Comparison of ENCODE assay signal across 8 cellular contexts in the genomic region with DNA sequence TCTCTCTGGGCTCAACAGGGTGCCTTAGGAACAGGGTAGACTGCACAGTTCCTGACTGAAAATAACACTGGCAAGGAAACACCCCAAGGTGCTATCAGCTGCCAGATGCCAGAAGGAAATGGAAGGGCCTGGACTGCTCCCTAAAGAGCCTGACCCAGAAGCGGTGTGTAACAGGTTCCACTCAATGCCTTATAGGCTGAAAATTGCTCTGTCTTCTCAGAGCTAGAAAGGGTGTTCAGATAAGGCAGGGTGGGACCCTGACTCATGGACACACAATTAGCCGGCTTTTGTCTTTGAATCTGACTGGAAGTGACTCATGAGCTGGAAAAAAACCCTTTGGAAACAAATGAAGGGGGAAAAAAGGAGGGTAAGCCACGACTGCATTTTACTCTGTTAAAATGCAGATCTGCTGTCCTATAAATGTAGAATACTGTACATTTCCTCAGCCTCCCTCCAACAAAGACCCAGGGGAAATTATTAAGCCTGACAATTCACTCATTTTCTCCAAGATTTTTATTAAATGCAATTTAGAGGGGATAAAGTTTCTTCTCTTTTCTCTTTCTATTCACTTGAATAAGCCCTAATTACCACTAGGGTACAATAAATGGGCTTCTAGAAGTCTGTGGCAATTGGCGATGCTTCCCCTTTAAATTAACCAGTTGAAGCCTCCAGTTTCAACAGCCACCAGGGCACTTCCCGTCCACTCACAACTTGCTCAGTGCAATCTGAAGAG.
DNase-seq lines count a peak whose midpoint lies in the region; ATAC-seq, FAIRE-seq and TF ChIP-seq lines count a peak whose summit lies in the region.

No MANE protein-coding gene starts in this region.

- dilution Hi-C loops in keratinocyte (cut with MboI; ENCODE audit: extremely low pct_ligation_motif_present, low sequenced_read_pairs) = no loop called here

- peaks cover 53% of the 10 kb centered on the region for H3F3A ChIP-seq in PC-9 (ENCODE audit: insufficient read depth, low read depth)

- no TSS peak for BruUV-seq in PC-9 (replicated peaks; lab: Mats Ljungman, UMichigan)

- H3K4me1 ChIP-seq in PC-9 (replicated peaks; ENCODE audit: insufficient read depth) (peaks cover 66% of the 10 kb centered on the region), body of pancreas (peaks cover 43% of the 10 kb centered on the region), keratinocyte (ENCODE audit: control insufficient read depth, extremely low read depth, insufficient read depth, low read length) (peaks cover 50% of the 10 kb centered on the region)

- H4K20me1 ChIP-seq in PC-9 (ENCODE audit: insufficient read depth) (no peaks in the 10 kb centered on the region), keratinocyte (ENCODE audit: control insufficient read depth, extremely low read depth, insufficient read depth, low read length) (no peaks in the 10 kb centered on the region)

- H3K79me2 ChIP-seq in PC-9 (ENCODE audit: low read depth) (no peaks in the 10 kb centered on the region), keratinocyte (ENCODE audit: control insufficient read depth, insufficient read depth, low read length) (no peaks in the 10 kb centered on the region)

- CTCF ChIA-PET in HEK293T (lab: Yijun Ruan, JAX) (no interaction called here), PC-9 (lab: Charles Lee) (interaction anchor here (0.6 to 1.4 kb wide), 5 partner anchors 11 to 159 kb away, joined by 3 to 5 read pairs (median 3); no protein-coding TSS in a partner anchor)

- intact Hi-C loops in PC-9 (cut with micrococcal nuclease; ENCODE audit: unreplicated experiment) (loop anchor here (1.0 to 10.0 kb wide), 5 partner anchors 12 to 815 kb away; no protein-coding TSS in a partner anchor), body of pancreas (cut with DNase I) (loop anchor here (10.0 kb wide), 1 partner anchor 313 kb away; no protein-coding TSS in a partner anchor)

- FAIRE-seq in keratinocyte (lab: Jason Lieb, UNC) = peak; percentile 79

- H3K9me1 ChIP-seq in keratinocyte (ENCODE audit: control insufficient read depth, extremely low read depth, insufficient read depth, low read length) = no peaks in the 10 kb centered on the region

- H3K27me3 ChIP-seq in PC-9 (ENCODE audit: insufficient read depth, low read depth) = no peaks in the 10 kb centered on the region
- no peaks in the 10 kb centered on the region for H3K27me3 ChIP-seq in body of pancreas
- no peaks in the 10 kb centered on the region for H3K27me3 ChIP-seq in keratinocyte (ENCODE audit: control insufficient read depth, extremely low read depth, insufficient read depth, low read length)

- 22 to 23% methylated on average over 5 of the region's 5 CpGs for WGBS in body of pancreas, 2 donors

- no peak for TF ChIP-seq POLR2A in body of pancreas (IDR thresholded peaks at IDR 0.05)

- H3K4me3 ChIP-seq in PC-9 (peak overlapping the region; percentile 49), body of pancreas (no peak overlapping the region), keratinocyte (ENCODE audit: control insufficient read depth in 2 of 3, extremely low read depth in 1 of 3, insufficient read depth in 2 of 3, low read depth in 1 of 3, low read length in 3 of 3) (peak overlapping the region in 2 of 3 experiments; percentile 49 to 58)

- H3K9me3 ChIP-seq in PC-9 (ENCODE audit: insufficient read depth, low read depth) = no peaks in the 10 kb centered on the region
- H3K9me3 ChIP-seq in body of pancreas = no peaks in the 10 kb centered on the region
- no peaks in the 10 kb centered on the region for H3K9me3 ChIP-seq in keratinocyte (ENCODE audit: control insufficient read depth, low read depth, low read length)

- POLR2A ChIA-PET in HEK293T (lab: Yijun Ruan, JAX) = interaction anchor here (3.7 kb wide), 1 partner anchor 159 kb away, joined by 23 read pairs; a partner anchor contains a TSS
- POLR2A ChIA-PET in PC-9 (lab: Charles Lee; ENCODE audit: unreplicated experiment) = interaction anchor here (0.5 to 2.2 kb wide), 8 partner anchors 63 to 1030 kb away, joined by 3 to 17 read pairs (median 4); a partner anchor contains a TSS

- peak overlapping the region; percentile 79 for H3K9ac ChIP-seq in keratinocyte (ENCODE audit: control insufficient read depth, extremely low read depth, insufficient read depth, low read length)

- no peaks in the 10 kb centered on the region for H3K36me3 ChIP-seq in PC-9 (ENCODE audit: low read depth)
- H3K36me3 ChIP-seq in body of pancreas (replicated peaks in 1 of 2; ENCODE audit: insufficient read depth in 1 of 2, low read depth in 2 of 2) = no peaks in the 10 kb centered on the region
- H3K36me3 ChIP-seq in keratinocyte (ENCODE audit: control insufficient read depth in 2 of 2, extremely low read depth in 1 of 2, insufficient read depth in 2 of 2, low read length in 2 of 2) = no peaks in the 10 kb centered on the region

- DNase-seq in CD1c-positive myeloid dendritic cell (ENCODE audit: extremely low spot score) (peak; percentile 67), HEK293T (ENCODE audit: extremely low spot score) (peak; percentile 32), PC-9 (peak; percentile 82 to 99), body of pancreas (peak in 3 of 4 donors; percentile 32 to 61 (median 58)), keratinocyte (ENCODE audit: low read depth, low spot score) (peak; percentile 90), hepatic stellate cell (ENCODE audit: low spot score) (no peak)
- no peak for DNase-seq in stimulated activated naive CD8-positive, alpha-beta T cell treated with anti-CD3 and anti-CD28 coated beads, Interleukin-15, Interleukin-2, amounts not matched to agents 100 U/mL and 50 U/mL, for 24 hours

- H3K9me2 ChIP-seq in PC-9 (ENCODE audit: insufficient read depth) = no peaks in the 10 kb centered on the region

- peak overlapping the region; percentile 96 for H3K27ac ChIP-seq in PC-9
- peak overlapping the region; percentile 82 to 94 (median 92) for H3K27ac ChIP-seq in body of pancreas
- peak overlapping the region; percentile 95 for H3K27ac ChIP-seq in keratinocyte (ENCODE audit: control insufficient read depth, insufficient read depth, low read length)

- H3K4me2 ChIP-seq in PC-9 (peak overlapping the region; percentile 80), keratinocyte (ENCODE audit: control insufficient read depth, extremely low read depth, insufficient read depth, low read depth, low read length) (peak overlapping the region; percentile 64)

- ATAC-seq in body of pancreas (no peak), HG03175 (IDR thresholded peaks at IDR 0.05; ENCODE audit: unreplicated experiment) (no peak)
- peak; percentile 62 for ATAC-seq in stimulated activated naive CD8-positive, alpha-beta T cell treated with anti-CD3 and anti-CD28 coated beads, Interleukin-15, Interleukin-2, amounts not matched to agents 100 U/mL and 50 U/mL, for 24 hours

- H2AFZ ChIP-seq in PC-9 (peak overlapping the region; percentile 14; the same call in 1 of the 2 replicates), keratinocyte (ENCODE audit: control insufficient read depth, low read length) (peak overlapping the region; percentile 30)

- TF ChIP-seq CTCF in PC-9 (conservative IDR thresholded peaks at IDR 0.05) = no peak; the same call in 1 of the 2 replicates
- TF ChIP-seq CTCF in body of pancreas (IDR thresholded peaks at IDR 0.05) = no peak
- TF ChIP-seq CTCF in keratinocyte (optimal IDR thresholded peaks at IDR 0.05 in 1 of 3, IDR thresholded peaks at IDR 0.05 in 1 of 3, conservative IDR thresholded peaks at IDR 0.05 in 1 of 3; ENCODE audit: extremely low read depth in 1 of 3, insufficient read depth in 2 of 3, low read length in 3 of 3) = peak in 1 of 3 experiments; percentile 17

TF ChIP-seq in HEK293T, 16 proteins besides CTCF, POLR2A, EP300 and RAD21:
- TF ChIP-seq BHLHE40 (IDR thresholded peaks at IDR 0.05; ENCODE audit: borderline replicate concordance) = no peak
- TF ChIP-seq L3MBTL2 (conservative IDR thresholded peaks at IDR 0.05) = no peak

Comparison
In these comparisons a context has a peak if more than half of its experiments do, and no peak if none do; other contexts are left out.
1. DNase-seq: peak in CD1c-positive myeloid dendritic cell (single experiment), HEK293T (single experiment), PC-9 (2 of 2), body of pancreas (3 of 4) and keratinocyte (single experiment); none in stimulated activated naive CD8-positive, alpha-beta T cell treated with anti-CD3 and anti-CD28 coated beads, Interleukin-15, Interleukin-2, amounts not matched to agents 100 U/mL and 50 U/mL, for 24 hours (single experiment) and hepatic stellate cell (single experiment).
2. H3K4me3 ChIP-seq: peak in PC-9 (single experiment) and keratinocyte (2 of 3); none in body of pancreas (0 of 2).
3. Peak in every context shown above with its lines, with median percentiles within 50 percentile points of each other: H3K27ac ChIP-seq.